Comparison of ENCODE assay signal across 8 cellular contexts in the genomic region with DNA sequence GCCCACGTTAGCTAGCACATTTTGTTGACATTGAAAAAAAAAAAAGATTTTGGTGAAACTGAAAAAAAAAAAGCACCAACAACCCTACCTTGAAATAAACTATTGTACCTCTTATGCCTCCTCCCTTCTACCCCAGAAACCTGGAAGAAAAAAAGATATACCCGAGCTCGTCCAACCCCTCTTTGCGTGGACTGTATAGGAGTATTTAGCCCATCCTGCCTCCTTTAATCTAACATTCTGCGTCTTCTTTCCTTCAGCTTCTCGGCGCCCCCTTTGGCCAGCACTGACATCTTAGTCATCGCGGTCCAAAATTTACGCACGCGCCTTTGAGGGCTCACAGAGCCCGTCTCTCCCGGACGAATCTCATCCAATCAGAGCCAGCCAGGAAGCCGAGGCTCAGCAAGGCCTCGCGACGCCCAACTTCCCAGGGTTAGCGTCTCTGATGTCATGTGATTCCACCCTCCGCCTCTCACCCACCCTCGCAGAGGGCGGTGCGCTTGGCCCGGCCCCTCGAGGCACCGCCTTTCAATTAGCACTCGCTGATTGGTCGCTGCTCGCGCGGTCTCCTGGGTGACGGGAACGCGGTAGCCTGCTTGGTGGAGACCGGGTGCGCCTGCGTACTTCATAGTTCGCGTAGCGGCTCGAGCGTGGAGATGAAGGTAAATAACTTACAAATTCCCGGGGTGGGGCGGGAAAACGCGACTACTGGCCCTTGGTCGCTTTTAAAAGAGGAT. TPM values are rescaled to one million over a fixed set of nuclear protein-coding genes. Genes with fewer than 3 reads are reported as not detected.
DNase-seq lines count a peak whose midpoint lies in the region; TF ChIP-seq lines count a peak whose summit lies in the region.

Gene WDR19 (plus strand): TSS at position 625 of the 734 bp plus-strand sequence. CDS start 29 bp downstream, at position 654.

- TF ChIP-seq EP300 in neural cell (conservative IDR thresholded peaks at IDR 0.05; ENCODE audit: poor library complexity, severe bottlenecking): no peak

- H3K9me3 ChIP-seq in neural cell (ENCODE audit: low read length): no peaks in the 10 kb centered on the region
- H3K9me3 ChIP-seq in stomach smooth muscle (ENCODE audit: control insufficient read depth in 2 of 2, low read length in 2 of 2): no peaks in the 10 kb centered on the region

- TF ChIP-seq CTCF in fibroblast of villous mesenchyme (IDR thresholded peaks at IDR 0.05; ENCODE audit: insufficient read depth, low read depth, low read length): peak; percentile 51
- TF ChIP-seq CTCF in neural cell (IDR thresholded peaks at IDR 0.05; ENCODE audit: poor library complexity, severe bottlenecking): peak; percentile 82

- H3K4me1 ChIP-seq in stomach smooth muscle (ENCODE audit: control insufficient read depth, insufficient read depth, low read length): no peaks in the 10 kb centered on the region

- H3K9ac ChIP-seq in neural cell (ENCODE audit: low read length) (peak within 1 kb of the TSS; percentile 61), stomach smooth muscle (ENCODE audit: low read length in 2 of 2) (peak within 1 kb of the TSS; percentile 76 to 85)

- H4K20me1 ChIP-seq in neural cell (ENCODE audit: insufficient read depth): no peaks in the 10 kb centered on the region

- H3K27me3 ChIP-seq in H7 (ENCODE audit: control insufficient read depth, insufficient read depth, low read length): peaks cover 2% of the 10 kb centered on the region; the same call in 1 of the 2 replicates
- no peaks in the 10 kb centered on the region for H3K27me3 ChIP-seq in neural cell (ENCODE audit: insufficient read depth, low read depth, low read length)
- H3K27me3 ChIP-seq in stomach smooth muscle (ENCODE audit: control insufficient read depth in 1 of 2, insufficient read depth in 2 of 2, low read length in 2 of 2): no peaks in the 10 kb centered on the region

- peak; percentile 67 for TF ChIP-seq RAD21 in neural cell (conservative IDR thresholded peaks at IDR 0.05)

- H3K36me3 ChIP-seq in H7 (replicated peaks; ENCODE audit: control insufficient read depth, insufficient read depth, low read length) (no peaks in the 10 kb centered on the region), neural cell (ENCODE audit: insufficient read depth, low read length) (no peaks in the 10 kb centered on the region), stomach smooth muscle (ENCODE audit: control insufficient read depth in 2 of 2, insufficient read depth in 2 of 2, low read length in 2 of 2) (peaks cover 0 to 2% of the 10 kb centered on the region in 2 donors)

- in situ Hi-C loops in G401 (cut with HindIII; ENCODE audit: low sequenced_read_pairs): no loop called here

- H3K9me2 ChIP-seq in neural cell (ENCODE audit: insufficient read depth, low read length): no peaks in the 10 kb centered on the region

- peak within 1 kb of the TSS; percentile 83 for H2AFZ ChIP-seq in neural cell (ENCODE audit: low read depth, low read length)

- no peaks in the 10 kb centered on the region for H3F3A ChIP-seq in neural cell (ENCODE audit: insufficient read depth, low read length, poor library complexity, severe bottlenecking)

- H3K4me3 ChIP-seq in H7 (ENCODE audit: insufficient read depth, low read depth, low read length): peak within 1 kb of the TSS; percentile 65
- peak within 1 kb of the TSS; percentile 98 for H3K4me3 ChIP-seq in fibroblast of villous mesenchyme (ENCODE audit: low read depth, low read length)
- H3K4me3 ChIP-seq in neural cell (ENCODE audit: low read length): peak within 1 kb of the TSS; percentile 78
- H3K4me3 ChIP-seq in stomach smooth muscle (ENCODE audit: low read length in 2 of 2): peak within 1 kb of the TSS; percentile 93 to 95

- H3K4me2 ChIP-seq in neural cell (ENCODE audit: low read length): peak within 1 kb of the TSS; percentile 59

- peaks cover 6% of the 10 kb centered on the region for H3K79me2 ChIP-seq in neural cell (replicated peaks; ENCODE audit: insufficient read depth, low read length)

- H3K27ac ChIP-seq in neural cell (ENCODE audit: low read length) (peak within 1 kb of the TSS; percentile 66), stomach smooth muscle (ENCODE audit: low read length) (peak within 1 kb of the TSS; percentile 66)

- peak; percentile 100 for DNase-seq in G401 (ENCODE audit: low spot score)
- DNase-seq in H7: peak; percentile 94
- DNase-seq in M059J (ENCODE audit: low read depth): peak; percentile 100
- DNase-seq in SHP77 (lab: John Stamatoyannopoulos, UW): peak; percentile 91
- peak; percentile 100 for DNase-seq in activated effector memory CD4-positive, alpha-beta T cell treated with anti-CD3 and anti-CD28 coated beads, Interleukin-2, amount 50 U/mL, for 16 hours
- peak; percentile 99 for DNase-seq in fibroblast of villous mesenchyme (ENCODE audit: low read depth)

TF ChIP-seq in neural cell, 6 proteins besides CTCF, POLR2A, EP300 and RAD21:
- TF ChIP-seq SMC3 (conservative IDR thresholded peaks at IDR 0.05; ENCODE audit: poor library complexity): peak; percentile 51
- peak; percentile 38 for TF ChIP-seq REST (IDR thresholded peaks at IDR 0.05; ENCODE audit: borderline replicate concordance)
- no peak for TF ChIP-seq EZH2 (IDR thresholded peaks at IDR 0.05; ENCODE audit: borderline replicate concordance, insufficient read depth, low read length, poor library complexity, severe bottlenecking)
- TF ChIP-seq MXI1 (conservative IDR thresholded peaks at IDR 0.05; ENCODE audit: poor library complexity, severe bottlenecking): peak; percentile 94
- TF ChIP-seq TAF1 (IDR thresholded peaks at IDR 0.05; ENCODE audit: low read depth): peak; percentile 70
- TF ChIP-seq POLR2AphosphoS5 (IDR thresholded peaks at IDR 0.05): peak; percentile 42

RNA-seq across cellular contexts. Expression of gene WDR19, which starts in this region (rescaled TPM):
- total RNA-seq in G401 (2014; rRNA removed; shearing (Covaris generic)): 13.6 and 34.7 TPM in 2 replicates
- 7.1 and 10.8 TPM in 2 replicates for total RNA-seq in H7 (2014; rRNA removed; shearing (Covaris generic))
- 11.5 and 12.5 TPM in 2 replicates for total RNA-seq in M059J (2014; rRNA removed; shearing (Covaris generic))
- 29.6 and 32.0 TPM in 2 replicates for total RNA-seq in fibroblast of villous mesenchyme
- 68.6 and 69.9 TPM in 2 replicates for polyA plus RNA-seq in neural cell
- polyA minus RNA-seq in neural cell: 47.2 and 47.8 TPM in 2 replicates

Comparison
In these comparisons a context has a peak if more than half of its experiments do, and no peak if none do; other contexts are left out.
1. Peak in every context shown above with its lines: DNase-seq, H3K4me3 ChIP-seq and H3K27ac ChIP-seq.